In the genomic region with DNA sequence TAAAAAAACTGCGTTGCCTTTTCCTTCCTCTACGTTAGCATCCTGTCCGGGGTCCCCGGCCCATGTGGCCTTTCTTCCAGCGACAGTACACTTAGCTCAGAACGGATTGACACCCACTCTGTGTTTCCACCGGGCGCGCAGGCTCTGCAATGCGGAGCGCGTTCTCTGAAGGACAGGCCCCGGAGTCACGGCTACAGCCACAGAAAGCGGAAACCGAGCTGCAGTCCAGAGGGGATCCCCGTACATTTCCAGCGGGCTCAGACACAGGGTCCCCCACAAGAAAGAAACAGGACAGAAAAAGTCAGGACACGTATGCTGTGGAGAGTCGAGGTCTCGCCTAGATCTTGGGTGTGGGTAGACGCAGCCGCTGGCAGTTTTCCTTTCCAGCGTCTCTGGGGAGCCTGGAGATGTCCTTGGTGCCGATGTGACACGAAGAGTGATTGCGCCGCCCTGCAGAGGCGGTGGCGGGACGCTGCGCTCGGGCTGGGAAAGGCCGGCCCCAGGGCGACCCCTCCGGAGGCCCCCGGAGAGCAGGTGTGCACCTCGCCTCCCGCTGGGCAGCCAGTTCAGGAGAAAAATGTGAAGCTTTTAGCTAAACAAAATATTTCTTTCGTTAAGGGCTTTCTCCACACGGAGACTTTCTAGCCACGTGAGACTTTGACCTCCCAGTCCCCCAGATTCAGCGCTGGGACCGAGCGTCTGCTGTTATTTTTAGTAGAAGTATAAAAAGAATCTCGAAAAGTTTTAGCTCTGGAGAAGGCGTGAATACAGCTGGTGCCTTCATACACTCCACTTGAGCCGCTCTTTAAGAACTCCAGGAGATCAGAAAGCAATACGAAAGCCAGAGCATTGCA, we compare ENCODE assay signal across 8 cellular contexts. TPM values are rescaled to one million over a fixed set of nuclear protein-coding genes. Genes with fewer than 3 reads are reported as not detected.
DNase-seq lines count a peak whose midpoint lies in the region; ATAC-seq and TF ChIP-seq lines count a peak whose summit lies in the region.

No MANE protein-coding gene starts in this region.

- peak; percentile 35 for ATAC-seq in activated B cell treated with CpG ODN at 0.5 μM for 24 hours (ENCODE audit: low read depth)

- H3K36me3 Mint-ChIP-seq in HFFc6 (ENCODE audit: low read depth) (no peaks in the 10 kb centered on the region), activated B cell treated with CpG ODN at 0.5 μM for 24 hours (ENCODE audit: low read depth) (no peaks in the 10 kb centered on the region)

- DNase-seq in ELF-1 (ENCODE audit: low read depth, low spot score), result peak; percentile 77
- no peak for DNase-seq in HFFc6
- peak; percentile 53 for DNase-seq in activated B cell treated with CpG ODN at 0.5 μM for 24 hours
- DNase-seq in ecto neural progenitor cell (ENCODE audit: low spot score), result peak; percentile 66
- DNase-seq in mucosa of gallbladder (ENCODE audit: low spot score), result peak; percentile 30
- DNase-seq in thyroid gland, result peak; percentile 87 to 88
- no peak for DNase-seq in NCI-H1092 treated with DMSO at 0.1 percent for 48 hours (lab: John Stamatoyannopoulos, UW)
- DNase-seq in SW 1271 (lab: John Stamatoyannopoulos, UW), result no peak

- POLR2A ChIA-PET in activated B cell treated with CpG ODN at 0.5 μM for 24 hours (lab: Charles Lee), result interaction anchor here (0.6 to 5.1 kb wide), 11 partner anchors 13 to 517 kb away, joined by 3 to 90 read pairs (median 11); a partner anchor contains a TSS

- peak in 1 of 2 donors; percentile 70 for TF ChIP-seq POLR2A in thyroid gland (IDR thresholded peaks at IDR 0.05)

- no peaks in the 10 kb centered on the region for H3K27me3 ChIP-seq in thyroid gland

- H3K9me3 Mint-ChIP-seq in HFFc6, result no peaks in the 10 kb centered on the region; the same call in 1 of the 2 replicates
- H3K9me3 Mint-ChIP-seq in activated B cell treated with CpG ODN at 0.5 μM for 24 hours, result no peaks in the 10 kb centered on the region

- intact Hi-C loops in activated B cell treated with CpG ODN at 0.5 μM for 24 hours (cut with micrococcal nuclease) (no loop called here), thyroid gland (cut with DNase I) (loop anchor here (10.0 kb wide), 2 partner anchors 53 to 457 kb away; no protein-coding TSS in a partner anchor)

- no peak for TF ChIP-seq CTCF in HFFc6 (IDR thresholded peaks at IDR 0.05)
- no peak for TF ChIP-seq CTCF in activated B cell treated with CpG ODN at 0.5 μM for 24 hours (IDR thresholded peaks at IDR 0.05)
- peak in 4 of 6 experiments; percentile 19 to 29 (median 24) for TF ChIP-seq CTCF in thyroid gland (IDR thresholded peaks at IDR 0.05)

- no peaks in the 10 kb centered on the region for H3K36me3 ChIP-seq in thyroid gland

- H3K4me3 Mint-ChIP-seq in HFFc6, result peak overlapping the region; percentile 60; the same call in 1 of the 2 replicates
- H3K4me3 Mint-ChIP-seq in activated B cell treated with CpG ODN at 0.5 μM for 24 hours, result peak overlapping the region; percentile 86

- no peaks in the 10 kb centered on the region for H3K9me3 ChIP-seq in thyroid gland

- H3K27me3 Mint-ChIP-seq in HFFc6 (ENCODE audit: insufficient read depth), result peaks cover 23% of the 10 kb centered on the region; the same call in 1 of the 2 replicates
- no peaks in the 10 kb centered on the region for H3K27me3 Mint-ChIP-seq in activated B cell treated with CpG ODN at 0.5 μM for 24 hours

- no peaks in the 10 kb centered on the region; the same call in 1 of the 2 replicates for H3K4me1 Mint-ChIP-seq in HFFc6 (ENCODE audit: low read depth)
- peaks cover 46% of the 10 kb centered on the region for H3K4me1 Mint-ChIP-seq in activated B cell treated with CpG ODN at 0.5 μM for 24 hours

- H3K4me1 ChIP-seq in thyroid gland, result peaks cover 47 to 48% of the 10 kb centered on the region in 2 donors

- H3K27ac Mint-ChIP-seq in HFFc6 (no peak overlapping the region), activated B cell treated with CpG ODN at 0.5 μM for 24 hours (peak overlapping the region; percentile 79)

- H3K4me3 ChIP-seq in thyroid gland (replicated peaks in 1 of 3), result peak overlapping the region in 2 of 3 donors; percentile 16 to 36

- WGBS in thyroid gland, 2 donors, result 2 to 6% methylated on average over 30 to 37 of the region's 49 CpGs

- CTCF ChIA-PET in activated B cell treated with CpG ODN at 0.5 μM for 24 hours (lab: Charles Lee), result interaction anchor here (1.0 to 7.1 kb wide), 12 partner anchors 10 to 491 kb away, joined by 3 to 264 read pairs (median 13); a partner anchor contains a TSS

- peak overlapping the region; percentile 91 to 97 (median 96) for H3K27ac ChIP-seq in thyroid gland

RNA-seq across cellular contexts. Expression of a gene that starts 1.3 kb away (rescaled TPM):
- under 1 TPM in 1 of 6 experiments, not detected in 5; 0.12 TPM for total RNA-seq in HFFc6 (2021; fragmentation: NEBNext Ultra II Directional; extraction: Animal tissue kit (Norgen Biotek cat#: 25700))
- total RNA-seq in activated B cell treated with CpG ODN at 0.5 μM for 24 hours (5.8 and 6.6 TPM in 2 replicates), mucosa of gallbladder (12.0 TPM), thyroid gland (10 to 100 TPM; 32.2 to 68.5 (median 54.8) TPM)

Comparison
In these comparisons a context has a peak if more than half of its experiments do, and no peak if none do; other contexts are left out.
1. DNase-seq: peak in ELF-1 (single experiment), activated B cell treated with CpG ODN at 0.5 μM for 24 hours (single experiment), ecto neural progenitor cell (single experiment), mucosa of gallbladder (single experiment) and thyroid gland (2 of 2); none in HFFc6 (single experiment), NCI-H1092 treated with DMSO at 0.1 percent for 48 hours (single experiment) and SW 1271 (0 of 2).
2. CTCF ChIP-seq: peak in thyroid gland (4 of 6); none in HFFc6 (single experiment) and activated B cell treated with CpG ODN at 0.5 μM for 24 hours (single experiment).